Comparison of ENCODE assay signal across 7 cellular contexts in the genomic region with DNA sequence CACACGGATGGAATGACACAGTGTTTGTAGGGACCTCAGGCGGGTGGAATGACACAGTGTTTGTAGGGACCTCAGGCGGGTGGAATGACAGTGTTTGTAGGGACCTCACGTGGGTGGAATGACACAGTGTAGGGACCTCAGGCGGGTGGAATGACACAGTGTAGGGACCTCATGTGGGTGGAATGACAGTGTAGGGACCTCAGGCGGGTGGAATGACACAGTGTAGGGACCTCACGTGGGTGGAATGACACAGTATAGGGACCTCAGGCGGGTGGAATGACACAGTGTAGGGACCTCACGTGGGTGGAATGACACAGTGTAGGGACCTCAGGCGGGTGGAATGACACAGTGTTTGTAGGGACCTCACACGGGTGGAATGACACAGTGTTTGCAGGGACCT. TPM values are rescaled to one million over a fixed set of nuclear protein-coding genes. Genes with fewer than 3 reads are reported as not detected.
DNase-seq lines count a peak whose midpoint lies in the region; ATAC-seq and TF ChIP-seq lines count a peak whose summit lies in the region.
"Not testable (repeated sequence)": the region's sequence is repeated elsewhere in the genome, so short reads cannot be mapped to it uniquely, and the experiment has no call there.

No MANE protein-coding gene starts in this region.

- H3K27me3 Mint-ChIP-seq in T-helper 2 cell treated with Interferon-gamma antibody and Interleukin-4, amounts not matched to agents 5 μg/mL and 100 μg/mL, for 36 hours (ENCODE audit: low read depth); activated CD8-positive, alpha-beta T cell treated with anti-CD3 and anti-CD28 coated beads for 36 hours; activated T-helper 17 cell treated with anti-CD3 and anti-CD28 coated beads, Interleukin-2, amount 50 U/mL, for 72 hours; activated naive CD8-positive, alpha-beta T cell treated with anti-CD3 and anti-CD28 coated beads, Interleukin-2, amount 50 U/mL, for 24 hours: not testable (repeated sequence)

- intact Hi-C loops in activated CD8-positive, alpha-beta T cell treated with anti-CD3 and anti-CD28 coated beads for 36 hours (cut with micrococcal nuclease), result not testable (repeated sequence)

- H3K36me3 Mint-ChIP-seq in T-helper 2 cell treated with Interferon-gamma antibody and Interleukin-4, amounts not matched to agents 5 μg/mL and 100 μg/mL, for 36 hours (ENCODE audit: low read depth), result peaks cover 31% of the 10 kb centered on the region
- peaks cover 55% of the 10 kb centered on the region for H3K36me3 Mint-ChIP-seq in activated CD8-positive, alpha-beta T cell treated with anti-CD3 and anti-CD28 coated beads for 36 hours (ENCODE audit: low read depth)
- peaks cover 81% of the 10 kb centered on the region for H3K36me3 Mint-ChIP-seq in activated T-helper 17 cell treated with anti-CD3 and anti-CD28 coated beads, Interleukin-2, amount 50 U/mL, for 72 hours (ENCODE audit: low read depth)
- peaks cover 71% of the 10 kb centered on the region for H3K36me3 Mint-ChIP-seq in activated naive CD8-positive, alpha-beta T cell treated with anti-CD3 and anti-CD28 coated beads, Interleukin-2, amount 50 U/mL, for 24 hours (ENCODE audit: low read depth)

- H3K27ac Mint-ChIP-seq in T-helper 2 cell treated with Interferon-gamma antibody and Interleukin-4, amounts not matched to agents 5 μg/mL and 100 μg/mL, for 36 hours, result not testable (repeated sequence)
- peak overlapping the region; percentile 72 for H3K27ac Mint-ChIP-seq in activated CD8-positive, alpha-beta T cell treated with anti-CD3 and anti-CD28 coated beads for 36 hours
- peak overlapping the region; percentile 91 for H3K27ac Mint-ChIP-seq in activated T-helper 17 cell treated with anti-CD3 and anti-CD28 coated beads, Interleukin-2, amount 50 U/mL, for 72 hours
- H3K27ac Mint-ChIP-seq in activated naive CD8-positive, alpha-beta T cell treated with anti-CD3 and anti-CD28 coated beads, Interleukin-2, amount 50 U/mL, for 24 hours, result peak overlapping the region; percentile 91

- CTCF ChIA-PET in activated CD8-positive, alpha-beta T cell treated with anti-CD3 and anti-CD28 coated beads for 36 hours (lab: Charles Lee), result not testable (repeated sequence)

- peak; percentile 40 for DNase-seq in T-helper 2 cell treated with Interferon-gamma antibody and Interleukin-4, amounts not matched to agents 5 μg/mL and 100 μg/mL, for 36 hours (ENCODE audit: low spot score)
- DNase-seq in activated CD8-positive, alpha-beta T cell treated with anti-CD3 and anti-CD28 coated beads for 36 hours, result peak; percentile 51
- DNase-seq in activated naive CD4-positive, alpha-beta T cell treated with anti-CD3 and anti-CD28 coated beads, Interleukin-2, amount 50 U/mL, for 16 hours, result peak; percentile 45
- not testable (repeated sequence) for DNase-seq in activated naive CD8-positive, alpha-beta T cell treated with anti-CD3 and anti-CD28 coated beads, Interleukin-2, amount 50 U/mL, for 24 hours
- DNase-seq in stimulated activated CD4-positive, alpha-beta T cell treated with anti-CD3 and anti-CD28 coated beads, Interleukin-1b, Interleukin-23, amount 100 ng/mL, for 48 hours, result peak; percentile 72
- peak; percentile 50 for DNase-seq in stimulated activated naive CD4-positive, alpha-beta T cell treated with Interleukin-2 at 50 U/mL for 16 hours (lab: John Stamatoyannopoulos, UW)

- not testable (repeated sequence) for TF ChIP-seq CTCF in activated CD8-positive, alpha-beta T cell treated with anti-CD3 and anti-CD28 coated beads for 36 hours (IDR thresholded peaks at IDR 0.05)

- not testable (repeated sequence) for H3K9me3 Mint-ChIP-seq in T-helper 2 cell treated with Interferon-gamma antibody and Interleukin-4, amounts not matched to agents 5 μg/mL and 100 μg/mL, for 36 hours
- H3K9me3 Mint-ChIP-seq in activated CD8-positive, alpha-beta T cell treated with anti-CD3 and anti-CD28 coated beads for 36 hours, result peaks cover 33% of the 10 kb centered on the region
- H3K9me3 Mint-ChIP-seq in activated T-helper 17 cell treated with anti-CD3 and anti-CD28 coated beads, Interleukin-2, amount 50 U/mL, for 72 hours, result peaks cover 14% of the 10 kb centered on the region
- peaks cover 22% of the 10 kb centered on the region for H3K9me3 Mint-ChIP-seq in activated naive CD8-positive, alpha-beta T cell treated with anti-CD3 and anti-CD28 coated beads, Interleukin-2, amount 50 U/mL, for 24 hours

- not testable (repeated sequence) for ATAC-seq in activated CD8-positive, alpha-beta T cell treated with anti-CD3 and anti-CD28 coated beads for 36 hours; activated T-helper 17 cell treated with anti-CD3 and anti-CD28 coated beads, Interleukin-2, amount 50 U/mL, for 72 hours (replicated peaks); activated naive CD8-positive, alpha-beta T cell treated with anti-CD3 and anti-CD28 coated beads, Interleukin-2, amount 50 U/mL, for 24 hours

- H3K4me3 Mint-ChIP-seq in T-helper 2 cell treated with Interferon-gamma antibody and Interleukin-4, amounts not matched to agents 5 μg/mL and 100 μg/mL, for 36 hours; activated CD8-positive, alpha-beta T cell treated with anti-CD3 and anti-CD28 coated beads for 36 hours; activated naive CD8-positive, alpha-beta T cell treated with anti-CD3 and anti-CD28 coated beads, Interleukin-2, amount 50 U/mL, for 24 hours: not testable (repeated sequence)
- peak overlapping the region; percentile 30 for H3K4me3 Mint-ChIP-seq in activated T-helper 17 cell treated with anti-CD3 and anti-CD28 coated beads, Interleukin-2, amount 50 U/mL, for 72 hours

- H3K4me1 Mint-ChIP-seq in T-helper 2 cell treated with Interferon-gamma antibody and Interleukin-4, amounts not matched to agents 5 μg/mL and 100 μg/mL, for 36 hours (ENCODE audit: low read depth), result peaks cover 13% of the 10 kb centered on the region
- H3K4me1 Mint-ChIP-seq in activated CD8-positive, alpha-beta T cell treated with anti-CD3 and anti-CD28 coated beads for 36 hours (ENCODE audit: low read depth), result peaks cover 75% of the 10 kb centered on the region
- peaks cover 63% of the 10 kb centered on the region for H3K4me1 Mint-ChIP-seq in activated T-helper 17 cell treated with anti-CD3 and anti-CD28 coated beads, Interleukin-2, amount 50 U/mL, for 72 hours
- peaks cover 81% of the 10 kb centered on the region for H3K4me1 Mint-ChIP-seq in activated naive CD8-positive, alpha-beta T cell treated with anti-CD3 and anti-CD28 coated beads, Interleukin-2, amount 50 U/mL, for 24 hours

- POLR2A ChIA-PET in activated CD8-positive, alpha-beta T cell treated with anti-CD3 and anti-CD28 coated beads for 36 hours (lab: Charles Lee), result not testable (repeated sequence)

RNA-seq across cellular contexts. Expression of a gene that starts 16.7 kb away (rescaled TPM):
- total RNA-seq in activated CD8-positive, alpha-beta T cell treated with anti-CD3 and anti-CD28 coated beads for 36 hours, result 10 to 100 TPM; 31.6 to 32.3 TPM
- total RNA-seq in activated T-helper 17 cell treated with anti-CD3 and anti-CD28 coated beads, Interleukin-2, amount 50 U/mL, for 72 hours, result 10 to 100 TPM; 31.6 to 46.4 TPM
